Comparison of ENCODE assay signal across 1 cellular context in genomic region chr12:15789215-15790171, GRCh38.
A peak's percentile ranks its signal among the peaks of the same experiment; 100 is the strongest.
TF ChIP-seq lines count a peak whose summit lies in the region.

Gene EPS8 (minus strand): TSS chr12:15789388. CDS start chr12:15682951, 106,437 bp downstream.

TF ChIP-seq in GM12878, 131 proteins besides CTCF, POLR2A, EP300 and RAD21 (continued from another document and continues in another):
- TF ChIP-seq ZNF687 (IDR thresholded peaks at IDR 0.05) (peak; percentile 94), PML (IDR thresholded peaks at IDR 0.05; ENCODE audit: low read length) (no peak), SIN3A (IDR thresholded peaks at IDR 0.05; ENCODE audit: low read depth, low read length) (peak; percentile 51; the same call in 1 of the 2 replicates), RBBP5 (conservative IDR thresholded peaks at IDR 0.05) (no peak), NFYA (IDR thresholded peaks at IDR 0.05; ENCODE audit: borderline replicate concordance, low read depth, low read length) (no peak), KAT2A (conservative IDR thresholded peaks at IDR 0.05; ENCODE audit: control insufficient read depth, low read depth, low read length) (no peak), NR2F1 (conservative IDR thresholded peaks at IDR 0.05) (peak; percentile 75; the same call in 1 of the 2 replicates), CHD2 (IDR thresholded peaks at IDR 0.05; ENCODE audit: borderline replicate concordance, low read depth, low read length) (0 out of 2 replicates have a peak, but pooled peaks have one; percentile 26), ZNF592 (IDR thresholded peaks at IDR 0.05) (0 out of 2 replicates have a peak, but pooled peaks have one; percentile 59), POLR2AphosphoS5 (IDR thresholded peaks at IDR 0.05; ENCODE audit: low read length) (peak; percentile 57; the same call in 1 of the 2 replicates), PRDM15 (CRISPR knock-in tag; IDR thresholded peaks at IDR 0.05) (no peak), RUNX3 (IDR thresholded peaks at IDR 0.05; ENCODE audit: low read length) (peak; percentile 68; the same call in 1 of the 2 replicates), BCL3 (IDR thresholded peaks at IDR 0.05; ENCODE audit: borderline replicate concordance, insufficient read depth, low read depth, low read length, poor library complexity, severe bottlenecking) (peak; percentile 35), RB1 (IDR thresholded peaks at IDR 0.05; ENCODE audit: borderline replicate concordance) (peak; percentile 97; the same call in 1 of the 2 replicates), MYB (IDR thresholded peaks at IDR 0.05; ENCODE audit: borderline replicate concordance, low read depth, low read length) (0 out of 2 replicates have a peak, but pooled peaks have one; percentile 50), RELA (IDR thresholded peaks at IDR 0.05; ENCODE audit: borderline replicate concordance, partially characterized antibody) (peak; percentile 9), RELB (IDR thresholded peaks at IDR 0.05; ENCODE audit: low read depth) (no peak; the same call in 1 of the 2 replicates), JUNB (IDR thresholded peaks at IDR 0.05) (no peak), HDAC2 (IDR thresholded peaks at IDR 0.05) (0 out of 2 replicates have a peak, but pooled peaks have one; percentile 40), SP1 (IDR thresholded peaks at IDR 0.05; ENCODE audit: low read depth, low read length) (peak; percentile 77), KLF5 (IDR thresholded peaks at IDR 0.05; ENCODE audit: partially characterized antibody) (peak; percentile 49), BCL11A (IDR thresholded peaks at IDR 0.05; ENCODE audit: low read depth, low read length) (0 out of 2 replicates have a peak, but pooled peaks have one; percentile 29), SMC3 (IDR thresholded peaks at IDR 0.05; ENCODE audit: borderline replicate concordance, low read length) (0 out of 2 replicates have a peak, but pooled peaks have one; percentile 7), HDGF (IDR thresholded peaks at IDR 0.05) (peak; percentile 38; the same call in 1 of the 2 replicates), SMARCA5 (IDR thresholded peaks at IDR 0.05) (peak; percentile 69; the same call in 1 of the 2 replicates), ASH2L (IDR thresholded peaks at IDR 0.05; ENCODE audit: borderline replicate concordance, low read depth) (no peak), MEF2B (IDR thresholded peaks at IDR 0.05; ENCODE audit: partially characterized antibody, poor library complexity, severe bottlenecking) (peak; percentile 12), NFXL1 (IDR thresholded peaks at IDR 0.05; ENCODE audit: borderline replicate concordance) (no peak), SPI1 (IDR thresholded peaks at IDR 0.05; ENCODE audit: borderline replicate concordance, insufficient read depth, low read depth, low read length) (no peak), SRF (IDR thresholded peaks at IDR 0.05; ENCODE audit: low read depth in 2 of 2, low read length in 2 of 2) (0 out of 4 replicates have a peak, but pooled peaks of 1 of the 2 experiments have one; percentile 10), EGR1 (IDR thresholded peaks at IDR 0.05; ENCODE audit: borderline replicate concordance in 1 of 2, low read depth in 2 of 2, low read length in 2 of 2) (peak in 1 of 2 experiments; percentile 36; a peak in 1 of 3 replicates), CBX3 (IDR thresholded peaks at IDR 0.05; ENCODE audit: borderline replicate concordance, low read depth) (no peak), POLR2AphosphoS2 (IDR thresholded peaks at IDR 0.05; ENCODE audit: low read depth, low read length) (peak; percentile 52; the same call in 1 of the 2 replicates), NR2C2 (IDR thresholded peaks at IDR 0.05; ENCODE audit: borderline replicate concordance, control insufficient read depth, insufficient read length, low read depth) (no peak), GATAD2B (conservative IDR thresholded peaks at IDR 0.05; ENCODE audit: low read depth) (no peak; the same call in 1 of the 2 replicates), YY1 (IDR thresholded peaks at IDR 0.05; ENCODE audit: low read depth, low read length) (peak; percentile 75), PBX3 (IDR thresholded peaks at IDR 0.05; ENCODE audit: insufficient replicate concordance, low read depth, low read length) (no peak), LARP7 (IDR thresholded peaks at IDR 0.05) (peak; percentile 93), ZNF24 (IDR thresholded peaks at IDR 0.05) (peak; percentile 63; the same call in 1 of the 2 replicates), NKRF (conservative IDR thresholded peaks at IDR 0.05) (peak; percentile 62), ZNF384 (IDR thresholded peaks at IDR 0.05; ENCODE audit: borderline replicate concordance, low read depth, low read length) (no peak), TBL1XR1 (IDR thresholded peaks at IDR 0.05; ENCODE audit: low read depth, low read length) (peak; percentile 44; the same call in 1 of the 2 replicates), IKZF2 (IDR thresholded peaks at IDR 0.05) (peak; percentile 33 to 76; a peak in 3 of 4 replicates), TARDBP (IDR thresholded peaks at IDR 0.05; ENCODE audit: borderline replicate concordance) (no peak), MYC (IDR thresholded peaks at IDR 0.05; ENCODE audit: insufficient read depth, insufficient read length, insufficient replicate concordance, low read length, severe bottlenecking) (no peak), JUND (IDR thresholded peaks at IDR 0.05; ENCODE audit: low read depth, low read length) (no peak)
